ENCODE assay signal across 8 cellular contexts in the genomic region with DNA sequence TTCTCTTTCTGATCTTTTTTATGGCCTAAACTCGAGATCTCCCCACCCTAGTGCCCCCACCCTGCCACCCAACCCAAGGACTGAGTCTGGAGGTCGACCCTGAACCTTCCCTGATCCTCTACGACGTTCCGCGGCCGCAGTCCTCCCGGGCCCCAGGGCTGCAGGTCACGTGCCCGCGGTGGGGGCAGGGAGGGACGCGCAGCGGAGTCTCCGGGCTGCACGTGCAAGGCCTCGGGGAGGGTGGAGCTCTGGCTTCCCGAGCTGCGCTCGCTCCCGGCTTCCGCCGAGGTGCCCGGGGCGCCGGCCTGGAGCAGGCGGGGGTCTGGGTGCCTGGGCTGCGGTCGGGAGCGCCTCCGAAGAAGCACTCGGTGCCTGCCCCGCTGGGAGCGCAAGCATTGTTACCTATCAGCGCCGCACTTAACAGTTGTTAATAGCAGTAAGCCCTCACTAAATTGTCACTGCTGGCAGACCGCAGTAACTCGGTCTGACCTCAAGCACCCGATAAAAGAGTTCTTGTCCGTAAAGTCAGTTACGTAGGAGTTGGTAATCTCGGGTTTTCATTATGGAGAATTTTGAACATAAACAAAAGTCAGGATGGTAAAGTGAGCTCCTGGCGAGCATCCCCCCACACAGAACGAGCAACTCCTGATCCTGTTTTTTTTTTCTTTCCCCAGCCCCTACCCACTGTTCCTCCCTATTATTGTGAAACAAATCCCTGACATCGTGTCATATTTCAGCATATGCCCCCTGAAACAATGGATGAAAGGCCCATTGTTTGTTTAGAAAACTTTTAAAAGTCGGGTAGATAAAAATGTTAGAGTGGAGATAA.
DNase-seq lines count a peak whose midpoint lies in the region; ATAC-seq and TF ChIP-seq lines count a peak whose summit lies in the region.

No MANE protein-coding gene starts in this region.

- H3K4me1 Mint-ChIP-seq in IgD-negative memory B cell: peaks cover 6 to 10% (median 8%) of the 10 kb centered on the region in 3 donors

- H3K4me1 ChIP-seq in Peyer's patch: peaks cover 0 to 8% (median 0%) of the 10 kb centered on the region in 4 donors
- peaks cover 10 to 21% (median 20%) of the 10 kb centered on the region in 4 donors for H3K4me1 ChIP-seq in esophagus muscularis mucosa
- H3K4me1 ChIP-seq in muscle layer of colon (ENCODE audit: insufficient read depth, low read length): peaks cover 12% of the 10 kb centered on the region

- intact Hi-C loops in esophagus muscularis mucosa (cut with DNase I): loop anchor here (1.0 to 2.0 kb wide), 2 partner anchors 69 to 72 kb away; a partner anchor contains a TSS

- TF ChIP-seq CTCF in Peyer's patch (IDR thresholded peaks at IDR 0.05) (peak in 1 of 6 experiments; percentile 24), esophagus muscularis mucosa (IDR thresholded peaks at IDR 0.05) (no peak)

- H3K9me3 ChIP-seq in Peyer's patch (no peaks in the 10 kb centered on the region), esophagus muscularis mucosa (no peaks in the 10 kb centered on the region), muscle layer of colon (ENCODE audit: low read length) (no peaks in the 10 kb centered on the region)

- peak; percentile 45 for ATAC-seq in GM19324 (IDR thresholded peaks at IDR 0.05; ENCODE audit: low FRiP score, unreplicated experiment)

- H3K27ac Mint-ChIP-seq in IgD-negative memory B cell: peak overlapping the region; percentile 90 to 97 (median 91)

- H3K27me3 Mint-ChIP-seq in IgD-negative memory B cell: no peaks in the 10 kb centered on the region

- no peaks in the 10 kb centered on the region for H3K9me3 Mint-ChIP-seq in IgD-negative memory B cell

- no peaks in the 10 kb centered on the region for H3K36me3 Mint-ChIP-seq in IgD-negative memory B cell

- H3K4me3 Mint-ChIP-seq in IgD-negative memory B cell: peak overlapping the region; percentile 57 to 94 (median 85)

- H3K27me3 ChIP-seq in Peyer's patch (no peaks in the 10 kb centered on the region), esophagus muscularis mucosa (no peaks in the 10 kb centered on the region), muscle layer of colon (ENCODE audit: control insufficient read depth in 1 of 2, insufficient read depth in 2 of 2, low read length in 2 of 2) (no peaks in the 10 kb centered on the region)

- peak overlapping the region; percentile 96 to 99 (median 98) for H3K27ac ChIP-seq in Peyer's patch
- H3K27ac ChIP-seq in esophagus muscularis mucosa (replicated peaks in 1 of 4): peak overlapping the region; percentile 97 to 99 (median 98)
- H3K27ac ChIP-seq in muscle layer of colon (ENCODE audit: low read depth, low read length): peak overlapping the region; percentile 96

- WGBS in esophagus muscularis mucosa: 6% methylated on average over 32 of the region's 46 CpGs

- TF ChIP-seq EP300 in esophagus muscularis mucosa (IDR thresholded peaks at IDR 0.05): no peak

- no peaks in the 10 kb centered on the region for H3K36me3 ChIP-seq in Peyer's patch
- H3K36me3 ChIP-seq in esophagus muscularis mucosa: no peaks in the 10 kb centered on the region
- no peaks in the 10 kb centered on the region for H3K36me3 ChIP-seq in muscle layer of colon (ENCODE audit: insufficient read depth, low read length)

- H3K9ac ChIP-seq in muscle layer of colon (ENCODE audit: low read length): peak overlapping the region; percentile 82

- H3K4me3 ChIP-seq in Peyer's patch: peak overlapping the region; percentile 77 to 86 (median 80)
- H3K4me3 ChIP-seq in esophagus muscularis mucosa: peak overlapping the region; percentile 70 to 88 (median 77)
- H3K4me3 ChIP-seq in muscle layer of colon (ENCODE audit: low read depth in 1 of 2, low read length in 2 of 2): peak overlapping the region; percentile 74 to 84

- peak; percentile 94 for DNase-seq in AG20443 (ENCODE audit: low spot score)
- DNase-seq in Peyer's patch: peak; percentile 86 to 96 (median 96)
- peak; percentile 66 for DNase-seq in activated T-helper 1 cell treated with Interleukin-2 at 50 U/mL for 16 hours (ENCODE audit: low read depth)
- peak; percentile 97 for DNase-seq in esophagus muscularis mucosa (ENCODE audit: extremely low spot score)
- peak; percentile 72 for DNase-seq in stimulated activated CD8-positive, alpha-beta memory T cell treated with anti-CD3 and anti-CD28 coated beads, Interleukin-4, amount 100 ng/mL, for 24 hours (ENCODE audit: low read depth)

- TF ChIP-seq POLR2A in Peyer's patch (IDR thresholded peaks at IDR 0.05) (peak; percentile 36 to 74), esophagus muscularis mucosa (IDR thresholded peaks at IDR 0.05; ENCODE audit: low read depth) (peak; percentile 76)

Comparison
In these comparisons a context has a peak if more than half of its experiments do, and no peak if none do; other contexts are left out.
1. Peak in every context shown above with its lines: DNase-seq, ATAC-seq, H3K4me3 ChIP-seq and H3K27ac ChIP-seq.